1 cellular context compared by ENCODE assay signal in genomic region chr2:147789720-147790119, GRCh38.
TF ChIP-seq lines count a peak whose summit lies in the region.

No MANE protein-coding gene starts in this region.

TF ChIP-seq in HEK293, 187 proteins besides CTCF, POLR2A, EP300 and RAD21 (continued from another document):
- TF ChIP-seq, protein P1, sequence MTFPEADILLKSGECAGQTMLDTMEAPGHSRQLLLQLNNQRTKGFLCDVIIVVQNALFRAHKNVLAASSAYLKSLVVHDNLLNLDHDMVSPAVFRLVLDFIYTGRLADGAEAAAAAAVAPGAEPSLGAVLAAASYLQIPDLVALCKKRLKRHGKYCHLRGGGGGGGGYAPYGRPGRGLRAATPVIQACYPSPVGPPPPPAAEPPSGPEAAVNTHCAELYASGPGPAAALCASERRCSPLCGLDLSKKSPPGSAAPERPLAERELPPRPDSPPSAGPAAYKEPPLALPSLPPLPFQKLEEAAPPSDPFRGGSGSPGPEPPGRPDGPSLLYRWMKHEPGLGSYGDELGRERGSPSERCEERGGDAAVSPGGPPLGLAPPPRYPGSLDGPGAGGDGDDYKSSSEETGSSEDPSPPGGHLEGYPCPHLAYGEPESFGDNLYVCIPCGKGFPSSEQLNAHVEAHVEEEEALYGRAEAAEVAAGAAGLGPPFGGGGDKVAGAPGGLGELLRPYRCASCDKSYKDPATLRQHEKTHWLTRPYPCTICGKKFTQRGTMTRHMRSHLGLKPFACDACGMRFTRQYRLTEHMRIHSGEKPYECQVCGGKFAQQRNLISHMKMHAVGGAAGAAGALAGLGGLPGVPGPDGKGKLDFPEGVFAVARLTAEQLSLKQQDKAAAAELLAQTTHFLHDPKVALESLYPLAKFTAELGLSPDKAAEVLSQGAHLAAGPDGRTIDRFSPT (tag by site-specific recombination; IDR thresholded peaks at IDR 0.05), result peak; percentile 53
- TF ChIP-seq ZNF792 (tag by site-specific recombination; IDR thresholded peaks at IDR 0.05) (no peak), ZNF433 (tag by site-specific recombination; IDR thresholded peaks at IDR 0.05; ENCODE audit: low read depth) (no peak), ZNF2 (tag by site-specific recombination; IDR thresholded peaks at IDR 0.05) (peak; percentile 30; the same call in 1 of the 2 replicates), ZNF549 (tag by site-specific recombination; IDR thresholded peaks at IDR 0.05) (no peak), ZNF514 (tag by site-specific recombination; IDR thresholded peaks at IDR 0.05) (no peak), ZNF366 (tag by site-specific recombination; conservative IDR thresholded peaks at IDR 0.05) (peak; percentile 84), FEZF1 (tag by site-specific recombination; IDR thresholded peaks at IDR 0.05) (no peak), ZNF398 (tag by site-specific recombination; IDR thresholded peaks at IDR 0.05) (no peak), ZNF791 (tag by site-specific recombination; IDR thresholded peaks at IDR 0.05) (no peak), ZNF837 (tag by site-specific recombination; IDR thresholded peaks at IDR 0.05) (no peak), SP3 (tag by site-specific recombination; IDR thresholded peaks at IDR 0.05) (0 out of 2 replicates have a peak, but pooled peaks have one; percentile 23), ZNF391 (tag by site-specific recombination; IDR thresholded peaks at IDR 0.05; ENCODE audit: borderline replicate concordance, low read depth) (no peak), ZNF777 (tag by site-specific recombination; IDR thresholded peaks at IDR 0.05; ENCODE audit: borderline replicate concordance) (no peak), ATF2 (tag by site-specific recombination; IDR thresholded peaks at IDR 0.05; ENCODE audit: low read depth) (0 out of 2 replicates have a peak, but pooled peaks have one; percentile 52), SP7 (tag by site-specific recombination; IDR thresholded peaks at IDR 0.05) (peak; percentile 18; the same call in 1 of the 2 replicates), ZNF530 (tag by site-specific recombination; IDR thresholded peaks at IDR 0.05; ENCODE audit: low read depth) (no peak), ZNF354C (tag by site-specific recombination; IDR thresholded peaks at IDR 0.05; ENCODE audit: borderline replicate concordance, low read depth) (no peak), ZNF48 (tag by site-specific recombination; IDR thresholded peaks at IDR 0.05) (no peak), ZNF214 (tag by site-specific recombination; IDR thresholded peaks at IDR 0.05; ENCODE audit: borderline replicate concordance) (no peak), ZNF580 (tag by site-specific recombination; IDR thresholded peaks at IDR 0.05) (no peak), ZNF324 (tag by site-specific recombination; IDR thresholded peaks at IDR 0.05) (no peak), ZNF843 (tag by site-specific recombination; IDR thresholded peaks at IDR 0.05) (peak; percentile 84), ZNF585B (tag by site-specific recombination; IDR thresholded peaks at IDR 0.05) (no peak), ZFHX2 (tag by site-specific recombination; conservative IDR thresholded peaks at IDR 0.05) (peak; percentile 62), ZNF350 (tag by site-specific recombination; IDR thresholded peaks at IDR 0.05) (no peak), ZNF37A (tag by site-specific recombination; IDR thresholded peaks at IDR 0.05) (no peak), ZNF473 (tag by site-specific recombination; IDR thresholded peaks at IDR 0.05) (no peak), KLF10 (tag by site-specific recombination; IDR thresholded peaks at IDR 0.05) (peak; percentile 20; the same call in 1 of the 2 replicates), PRDM4 (tag by site-specific recombination; IDR thresholded peaks at IDR 0.05) (no peak), PRDM1 (tag by site-specific recombination; IDR thresholded peaks at IDR 0.05) (no peak), OSR2 (tag by site-specific recombination; IDR thresholded peaks at IDR 0.05) (peak; percentile 54; the same call in 1 of the 2 replicates), ZNF677 (tag by site-specific recombination; IDR thresholded peaks at IDR 0.05) (no peak), BCL11A (tag by site-specific recombination; IDR thresholded peaks at IDR 0.05; ENCODE audit: low read depth) (peak; percentile 69; the same call in 1 of the 2 replicates), ZNF785 (tag by site-specific recombination; IDR thresholded peaks at IDR 0.05) (no peak), HOXC10 (CRISPR knock-in tag; IDR thresholded peaks at IDR 0.05) (no peak), ZNF266 (tag by site-specific recombination; IDR thresholded peaks at IDR 0.05; ENCODE audit: low read depth) (no peak), ZNF26 (tag by site-specific recombination; IDR thresholded peaks at IDR 0.05) (no peak), EGR2 (tag by site-specific recombination; IDR thresholded peaks at IDR 0.05; ENCODE audit: low read depth) (no peak), ZNF174 (tag by site-specific recombination; IDR thresholded peaks at IDR 0.05) (no peak), ZNF707 (tag by site-specific recombination; IDR thresholded peaks at IDR 0.05) (no peak), BCL11B (tag by site-specific recombination; IDR thresholded peaks at IDR 0.05; ENCODE audit: low read depth) (no peak), ZSCAN23 (tag by site-specific recombination; IDR thresholded peaks at IDR 0.05) (no peak), ZNF639 (tag by site-specific recombination; IDR thresholded peaks at IDR 0.05) (peak; percentile 74; the same call in 1 of the 2 replicates), ZNF341 (tag by site-specific recombination; IDR thresholded peaks at IDR 0.05; ENCODE audit: low read depth) (no peak), ZNF223 (tag by site-specific recombination; IDR thresholded peaks at IDR 0.05) (no peak), ZNF184 (tag by site-specific recombination; IDR thresholded peaks at IDR 0.05) (0 out of 2 replicates have a peak, but pooled peaks have one; percentile 53), ZNF623 (tag by site-specific recombination; IDR thresholded peaks at IDR 0.05) (no peak)
- TF ChIP-seq, protein P2, sequence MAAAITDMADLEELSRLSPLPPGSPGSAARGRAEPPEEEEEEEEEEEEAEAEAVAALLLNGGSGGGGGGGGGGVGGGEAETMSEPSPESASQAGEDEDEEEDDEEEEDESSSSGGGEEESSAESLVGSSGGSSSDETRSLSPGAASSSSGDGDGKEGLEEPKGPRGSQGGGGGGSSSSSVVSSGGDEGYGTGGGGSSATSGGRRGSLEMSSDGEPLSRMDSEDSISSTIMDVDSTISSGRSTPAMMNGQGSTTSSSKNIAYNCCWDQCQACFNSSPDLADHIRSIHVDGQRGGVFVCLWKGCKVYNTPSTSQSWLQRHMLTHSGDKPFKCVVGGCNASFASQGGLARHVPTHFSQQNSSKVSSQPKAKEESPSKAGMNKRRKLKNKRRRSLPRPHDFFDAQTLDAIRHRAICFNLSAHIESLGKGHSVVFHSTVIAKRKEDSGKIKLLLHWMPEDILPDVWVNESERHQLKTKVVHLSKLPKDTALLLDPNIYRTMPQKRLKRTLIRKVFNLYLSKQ (tag by site-specific recombination; IDR thresholded peaks at IDR 0.05; ENCODE audit: borderline replicate concordance), result no peak
- TF ChIP-seq, protein P3, sequence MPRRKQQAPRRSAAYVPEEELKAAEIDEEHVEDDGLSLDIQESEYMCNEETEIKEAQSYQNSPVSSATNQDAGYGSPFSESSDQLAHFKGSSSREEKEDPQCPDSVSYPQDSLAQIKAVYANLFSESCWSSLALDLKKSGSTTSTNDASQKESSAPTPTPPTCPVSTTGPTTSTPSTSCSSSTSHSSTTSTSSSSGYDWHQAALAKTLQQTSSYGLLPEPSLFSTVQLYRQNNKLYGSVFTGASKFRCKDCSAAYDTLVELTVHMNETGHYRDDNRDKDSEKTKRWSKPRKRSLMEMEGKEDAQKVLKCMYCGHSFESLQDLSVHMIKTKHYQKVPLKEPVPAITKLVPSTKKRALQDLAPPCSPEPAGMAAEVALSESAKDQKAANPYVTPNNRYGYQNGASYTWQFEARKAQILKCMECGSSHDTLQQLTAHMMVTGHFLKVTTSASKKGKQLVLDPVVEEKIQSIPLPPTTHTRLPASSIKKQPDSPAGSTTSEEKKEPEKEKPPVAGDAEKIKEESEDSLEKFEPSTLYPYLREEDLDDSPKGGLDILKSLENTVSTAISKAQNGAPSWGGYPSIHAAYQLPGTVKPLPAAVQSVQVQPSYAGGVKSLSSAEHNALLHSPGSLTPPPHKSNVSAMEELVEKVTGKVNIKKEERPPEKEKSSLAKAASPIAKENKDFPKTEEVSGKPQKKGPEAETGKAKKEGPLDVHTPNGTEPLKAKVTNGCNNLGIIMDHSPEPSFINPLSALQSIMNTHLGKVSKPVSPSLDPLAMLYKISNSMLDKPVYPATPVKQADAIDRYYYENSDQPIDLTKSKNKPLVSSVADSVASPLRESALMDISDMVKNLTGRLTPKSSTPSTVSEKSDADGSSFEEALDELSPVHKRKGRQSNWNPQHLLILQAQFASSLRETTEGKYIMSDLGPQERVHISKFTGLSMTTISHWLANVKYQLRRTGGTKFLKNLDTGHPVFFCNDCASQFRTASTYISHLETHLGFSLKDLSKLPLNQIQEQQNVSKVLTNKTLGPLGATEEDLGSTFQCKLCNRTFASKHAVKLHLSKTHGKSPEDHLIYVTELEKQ (tag by site-specific recombination; IDR thresholded peaks at IDR 0.05; ENCODE audit: borderline replicate concordance), result peak; percentile 19; the same call in 1 of the 2 replicates
- TF ChIP-seq, protein P4, sequence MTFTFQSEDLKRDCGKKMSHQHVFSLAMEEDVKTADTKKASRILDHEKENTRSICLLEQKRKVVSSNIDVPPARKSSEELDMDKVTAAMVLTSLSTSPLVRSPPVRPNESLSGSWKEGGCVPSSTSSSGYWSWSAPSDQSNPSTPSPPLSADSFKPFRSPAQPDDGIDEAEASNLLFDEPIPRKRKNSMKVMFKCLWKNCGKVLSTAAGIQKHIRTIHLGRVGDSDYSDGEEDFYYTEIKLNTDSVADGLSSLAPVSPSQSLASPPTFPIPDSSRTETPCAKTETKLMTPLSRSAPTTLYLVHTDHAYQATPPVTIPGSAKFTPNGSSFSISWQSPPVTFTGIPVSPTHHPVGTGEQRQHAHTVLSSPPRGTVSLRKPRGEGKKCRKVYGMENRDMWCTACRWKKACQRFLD (tag by site-specific recombination; IDR thresholded peaks at IDR 0.05), result no peak
